ENCODE assay signal across 29 cellular contexts in the genomic region with DNA sequence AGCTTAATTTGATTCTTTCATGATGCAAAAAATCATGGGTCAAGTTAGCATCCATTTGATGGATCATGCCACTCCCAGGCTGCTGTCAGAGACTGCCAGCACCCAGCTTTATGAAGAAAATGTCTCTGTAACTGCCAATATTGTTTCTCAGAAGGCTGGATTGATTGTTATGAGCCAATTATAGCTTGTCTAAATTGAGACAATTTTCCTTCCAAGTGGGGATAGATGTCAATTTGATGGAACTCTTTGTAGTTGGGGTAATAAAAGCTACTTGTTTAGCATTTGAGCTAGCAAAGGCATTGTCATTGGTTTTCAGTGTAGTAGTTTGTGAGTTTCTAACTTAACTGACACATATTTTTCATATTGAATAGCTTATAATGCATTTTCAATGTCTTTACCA.
"Had no signal": no experiment of that assay in that cellular context is flagged by ENCODE, and none has a peak within 500 bp of the region (broad histone marks: within the 10 kb centered on the region; RNA-seq: fewer than 3 reads in every experiment).

No MANE protein-coding gene starts in this region.

- H3K9ac ChIP-seq: KMS-11 had no signal

- DNase-seq: Karpas-422, KBM-7, MM.1S, MV-4-11, NCI-H1092, NCI-H1105, NCI-H1417 treated with DMSO at 0.1 percent for 48 hours, NCI-H1436 treated with DMSO at 0.1 percent for 48 hours, NCI-H1694 treated with DMSO at 0.1 percent for 48 hours, NCI-H187 treated with DMSO at 0.1 percent for 48 hours, NCI-H2029, NCI-H2081, NCI-H2171 treated with DMSO at 0.1 percent for 48 hours, NCI-H2227 treated with DMSO at 0.1 percent for 48 hours, NCI-H345, NCI-H446, NCI-H510A treated with DMSO at 0.1 percent for 48 hours, NCI-H524 treated with DMSO at 0.1 percent for 48 hours, NCI-H526 treated with DMSO at 0.1 percent for 48 hours, NCI-H774, PC-9, SHP77, SIG-M5, SJCRH30, T-cell had no signal

- H3K4me1 ChIP-seq: SJCRH30 had no signal

- H3K4me3 ChIP-seq: PC-9, SJCRH30, SK-N-MC had no signal

- FAIRE-seq: RCC 7860 had no signal

- H3K4me2 ChIP-seq: KMS-11, PC-9 had no signal

- H3K36me3 ChIP-seq: SJCRH30 had no signal

- H3K27me3 ChIP-seq: SJCRH30 had no signal

- H3K27ac ChIP-seq: KMS-11, PC-9, RWPE1, SJCRH30, SK-N-MC had no signal

- H3K9me3 ChIP-seq: SJCRH30 had no signal

- H2AFZ ChIP-seq: PC-9 had no signal
